In the genomic region with DNA sequence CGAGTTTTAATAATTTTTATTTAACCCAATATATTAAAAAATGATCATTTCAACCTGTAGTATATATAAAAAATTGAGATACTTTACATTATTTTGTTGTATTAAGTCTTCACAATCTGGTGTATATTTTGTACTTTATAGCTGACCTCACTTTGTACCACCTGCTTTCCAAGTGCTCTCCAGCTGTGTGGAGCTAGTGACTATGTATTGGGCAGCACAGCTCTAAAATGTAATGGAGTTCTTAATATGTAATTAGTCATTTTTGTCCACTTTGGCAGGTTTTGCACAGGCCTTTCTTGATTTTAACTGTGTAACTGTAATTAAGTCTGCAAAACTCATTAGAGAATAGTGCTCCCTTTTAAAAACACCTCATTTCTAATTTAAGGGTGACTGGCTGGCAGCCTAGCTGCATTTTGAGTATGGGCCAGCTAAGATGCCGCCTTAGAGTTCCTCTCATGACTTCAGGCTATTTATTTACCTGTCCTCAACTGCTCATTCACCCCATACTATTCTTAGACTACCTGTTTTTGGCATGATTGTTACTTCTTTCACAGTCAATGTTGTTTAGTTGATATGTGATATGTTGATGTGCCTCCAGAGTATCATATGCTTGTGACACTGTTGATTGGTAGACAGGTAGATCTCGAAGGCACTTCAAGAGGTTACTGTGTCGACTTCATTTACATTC, we compare ENCODE assay signal across 1 cellular context.
TF ChIP-seq lines count a peak whose summit lies in the region.

No MANE protein-coding gene starts in this region.

TF ChIP-seq in WTC11, 78 proteins besides CTCF, POLR2A, EP300 and RAD21 (continued from another document):
- TF ChIP-seq FOXJ3 (CRISPR knock-in tag; IDR thresholded peaks at IDR 0.05; ENCODE audit: borderline replicate concordance) (no peak), KAT7 (CRISPR knock-in tag; IDR thresholded peaks at IDR 0.05; ENCODE audit: borderline replicate concordance) (no peak)
- TF ChIP-seq, protein P1, sequence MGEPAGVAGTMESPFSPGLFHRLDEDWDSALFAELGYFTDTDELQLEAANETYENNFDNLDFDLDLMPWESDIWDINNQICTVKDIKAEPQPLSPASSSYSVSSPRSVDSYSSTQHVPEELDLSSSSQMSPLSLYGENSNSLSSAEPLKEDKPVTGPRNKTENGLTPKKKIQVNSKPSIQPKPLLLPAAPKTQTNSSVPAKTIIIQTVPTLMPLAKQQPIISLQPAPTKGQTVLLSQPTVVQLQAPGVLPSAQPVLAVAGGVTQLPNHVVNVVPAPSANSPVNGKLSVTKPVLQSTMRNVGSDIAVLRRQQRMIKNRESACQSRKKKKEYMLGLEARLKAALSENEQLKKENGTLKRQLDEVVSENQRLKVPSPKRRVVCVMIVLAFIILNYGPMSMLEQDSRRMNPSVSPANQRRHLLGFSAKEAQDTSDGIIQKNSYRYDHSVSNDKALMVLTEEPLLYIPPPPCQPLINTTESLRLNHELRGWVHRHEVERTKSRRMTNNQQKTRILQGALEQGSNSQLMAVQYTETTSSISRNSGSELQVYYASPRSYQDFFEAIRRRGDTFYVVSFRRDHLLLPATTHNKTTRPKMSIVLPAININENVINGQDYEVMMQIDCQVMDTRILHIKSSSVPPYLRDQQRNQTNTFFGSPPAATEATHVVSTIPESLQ (CRISPR knock-in tag; IDR thresholded peaks at IDR 0.05), result no peak
TF ChIP-seq in WTC11: peak in this region for 0.
